9 cellular contexts compared by ENCODE assay signal in genomic region chr18:43170586-43170985, GRCh38.
"Had no signal": no experiment of that assay in that cellular context is flagged by ENCODE, and none has a peak within 500 bp of the region (broad histone marks: within the 10 kb centered on the region; RNA-seq: fewer than 3 reads in every experiment).

No MANE protein-coding gene starts in this region.

- H3K36me3 ChIP-seq: heart left ventricle, sigmoid colon had no signal

- H3K27ac ChIP-seq: heart left ventricle, sigmoid colon had no signal

- H3K4me3 ChIP-seq: heart left ventricle, sigmoid colon had no signal

- ATAC-seq: activated CD4-positive, alpha-beta T cell treated with anti-CD3 and anti-CD28 coated beads for 36 hours; activated naive CD8-positive, alpha-beta T cell treated with anti-CD3 and anti-CD28 coated beads, Interleukin-2, amount 50 U/mL, for 24 hours; heart left ventricle; left lobe of liver had no signal

- DNase-seq: activated CD4-positive, alpha-beta T cell treated with anti-CD3 and anti-CD28 coated beads for 36 hours; activated naive CD4-positive, alpha-beta T cell; activated naive CD8-positive, alpha-beta T cell treated with anti-CD3 and anti-CD28 coated beads, Interleukin-2, amount 50 U/mL, for 24 hours; heart left ventricle; islet precursor cell; sigmoid colon; stimulated activated CD4-positive, alpha-beta T cell treated with anti-CD3 and anti-CD28 coated beads, Interleukin-2, amount 100 ng/mL, for 24 hours; stimulated activated naive CD4-positive, alpha-beta T cell had no signal

- H3K4me1 ChIP-seq: heart left ventricle, sigmoid colon had no signal

- H3K27me3 ChIP-seq: heart left ventricle, sigmoid colon had no signal
